12 cellular contexts compared by ENCODE assay signal in the genomic region with DNA sequence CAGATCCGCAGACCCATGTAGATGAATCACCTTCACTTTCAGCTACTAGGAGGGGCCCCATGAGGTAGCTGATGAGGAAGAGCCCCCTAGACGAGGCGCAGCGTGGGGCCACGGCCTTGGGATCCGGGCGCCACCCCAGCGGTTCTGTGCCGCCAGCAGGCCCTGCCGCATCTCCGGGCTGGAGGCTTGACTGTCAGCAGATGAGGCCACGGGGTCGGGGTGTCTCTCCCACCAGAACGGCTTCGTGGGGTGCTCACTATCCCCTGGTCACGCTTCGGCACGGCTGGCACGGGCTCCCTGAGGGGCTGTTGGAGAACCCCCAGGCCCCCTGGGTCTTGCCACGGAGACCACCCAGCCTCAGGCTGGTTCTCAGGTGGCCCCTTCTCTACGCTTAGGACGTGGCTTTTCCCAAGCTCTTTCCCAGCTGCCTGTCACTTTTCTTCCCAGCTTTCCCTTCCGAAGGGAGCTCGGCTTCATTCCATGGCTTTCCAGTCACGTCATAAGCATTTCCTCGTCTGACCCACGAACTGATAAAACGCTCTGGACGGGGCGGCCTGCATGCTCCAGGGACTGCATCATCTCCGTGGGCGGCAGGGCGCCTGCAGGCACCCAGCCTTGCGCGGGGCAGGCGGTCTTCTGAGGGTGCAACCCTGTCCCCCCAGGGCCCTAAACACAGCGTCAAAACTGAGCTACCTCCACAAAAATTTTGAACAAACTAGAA.
DNase-seq lines count a peak whose midpoint lies in the region; ATAC-seq, FAIRE-seq and TF ChIP-seq lines count a peak whose summit lies in the region.
"Had no signal": no experiment of that assay in that cellular context is flagged by ENCODE, and none has a peak within 500 bp of the region (broad histone marks: within the 10 kb centered on the region; RNA-seq: fewer than 3 reads in every experiment).

No MANE protein-coding gene starts in this region.

- in situ Hi-C loops in brain microvascular endothelial cell (cut with HindIII; ENCODE audit: low pct_ligation_motif_present, low sequenced_read_pairs) = no loop called here

- TF ChIP-seq RAD21 in liver (IDR thresholded peaks at IDR 0.05) = no peak

- H3K36me3 ChIP-seq in brain microvascular endothelial cell (replicated peaks) (peaks cover 5% of the 10 kb centered on the region), liver (ENCODE audit: control insufficient read depth in 4 of 4, insufficient read depth in 3 of 4, low read depth in 1 of 4, low read length in 3 of 4) (no peaks in the 10 kb centered on the region)
- H3K36me3 ChIP-seq: adrenal gland had no signal

- no peaks in the 10 kb centered on the region for H3K4me1 ChIP-seq in liver (ENCODE audit: control insufficient read depth in 4 of 4, insufficient read depth in 4 of 4, low read length in 3 of 4)

- H3K4me3 ChIP-seq in brain microvascular endothelial cell (ENCODE audit: low read depth, low read length) (no peak overlapping the region), liver (ENCODE audit: low read depth in 1 of 3, low read length in 3 of 3) (no peak overlapping the region)
- H3K4me3 ChIP-seq: adrenal gland had no signal

- ATAC-seq in HG03025 (IDR thresholded peaks at IDR 0.05; ENCODE audit: low FRiP score, unreplicated experiment) = no peak
- no peak for ATAC-seq in GM19463 (IDR thresholded peaks at IDR 0.05; ENCODE audit: unreplicated experiment)

- TF ChIP-seq CTCF in brain microvascular endothelial cell (IDR thresholded peaks at IDR 0.05; ENCODE audit: low read depth, low read length, missing control alignments) (no peak), liver (IDR thresholded peaks at IDR 0.05; ENCODE audit: low read depth, low read length, missing input control) (no peak)

- H3K9me3 ChIP-seq in liver (ENCODE audit: control insufficient read depth in 4 of 4, low read length in 3 of 4) = no peaks in the 10 kb centered on the region
- H3K9me3 ChIP-seq: adrenal gland had no signal

- DNase-seq in NCI-H2227 (lab: John Stamatoyannopoulos, UW; ENCODE audit: unreplicated experiment) = peak; percentile 3
- DNase-seq in NCI-H2227 treated with DMSO at 0.1 percent for 48 hours (lab: John Stamatoyannopoulos, UW) = no peak
- DNase-seq in brain microvascular endothelial cell = peak; percentile 97
- DNase-seq in urothelium cell line (ENCODE audit: low spot score) = peak; percentile 75
- no peak for DNase-seq in activated T-cell treated with anti-CD3 and anti-CD28 coated beads, Interleukin-2, amount 50 U/mL, for 1 hour
- DNase-seq: immature natural killer cell, NCI-H526 treated with DMSO at 0.1 percent for 48 hours had no signal

- no peaks in the 10 kb centered on the region for H3K27me3 ChIP-seq in brain microvascular endothelial cell (replicated peaks)
- H3K27me3 ChIP-seq in liver (ENCODE audit: control insufficient read depth in 4 of 4, insufficient read depth in 4 of 4, low read length in 3 of 4) = no peaks in the 10 kb centered on the region
- H3K27me3 ChIP-seq: adrenal gland had no signal

- 82% methylated on average over 37 of the region's 37 CpGs for WGBS in liver

- H3K9ac ChIP-seq in liver (ENCODE audit: low read depth in 1 of 2, low read length in 2 of 2) = no peak overlapping the region

- peak overlapping the region; percentile 99 for H3K27ac ChIP-seq in brain microvascular endothelial cell
- H3K27ac ChIP-seq in liver (ENCODE audit: low read depth in 1 of 2, low read length in 2 of 2) = peak overlapping the region; percentile 55 to 60
- H3K27ac ChIP-seq: 22Rv1 had no signal

- peak; percentile 48 for FAIRE-seq in urothelium cell line (lab: Jason Lieb, UNC)

TF ChIP-seq in liver, 16 proteins besides CTCF, POLR2A, EP300 and RAD21:
- TF ChIP-seq RXRA (IDR thresholded peaks at IDR 0.05) (peak in 1 of 2 donors; percentile 23), SP1 (IDR thresholded peaks at IDR 0.05) (no peak), NR2F2 (IDR thresholded peaks at IDR 0.05) (peak; percentile 45), HNF4G (IDR thresholded peaks at IDR 0.05) (no peak), JUND (IDR thresholded peaks at IDR 0.05) (peak in 1 of 2 donors; percentile 30)
- TF ChIP-seq, protein P1, sequence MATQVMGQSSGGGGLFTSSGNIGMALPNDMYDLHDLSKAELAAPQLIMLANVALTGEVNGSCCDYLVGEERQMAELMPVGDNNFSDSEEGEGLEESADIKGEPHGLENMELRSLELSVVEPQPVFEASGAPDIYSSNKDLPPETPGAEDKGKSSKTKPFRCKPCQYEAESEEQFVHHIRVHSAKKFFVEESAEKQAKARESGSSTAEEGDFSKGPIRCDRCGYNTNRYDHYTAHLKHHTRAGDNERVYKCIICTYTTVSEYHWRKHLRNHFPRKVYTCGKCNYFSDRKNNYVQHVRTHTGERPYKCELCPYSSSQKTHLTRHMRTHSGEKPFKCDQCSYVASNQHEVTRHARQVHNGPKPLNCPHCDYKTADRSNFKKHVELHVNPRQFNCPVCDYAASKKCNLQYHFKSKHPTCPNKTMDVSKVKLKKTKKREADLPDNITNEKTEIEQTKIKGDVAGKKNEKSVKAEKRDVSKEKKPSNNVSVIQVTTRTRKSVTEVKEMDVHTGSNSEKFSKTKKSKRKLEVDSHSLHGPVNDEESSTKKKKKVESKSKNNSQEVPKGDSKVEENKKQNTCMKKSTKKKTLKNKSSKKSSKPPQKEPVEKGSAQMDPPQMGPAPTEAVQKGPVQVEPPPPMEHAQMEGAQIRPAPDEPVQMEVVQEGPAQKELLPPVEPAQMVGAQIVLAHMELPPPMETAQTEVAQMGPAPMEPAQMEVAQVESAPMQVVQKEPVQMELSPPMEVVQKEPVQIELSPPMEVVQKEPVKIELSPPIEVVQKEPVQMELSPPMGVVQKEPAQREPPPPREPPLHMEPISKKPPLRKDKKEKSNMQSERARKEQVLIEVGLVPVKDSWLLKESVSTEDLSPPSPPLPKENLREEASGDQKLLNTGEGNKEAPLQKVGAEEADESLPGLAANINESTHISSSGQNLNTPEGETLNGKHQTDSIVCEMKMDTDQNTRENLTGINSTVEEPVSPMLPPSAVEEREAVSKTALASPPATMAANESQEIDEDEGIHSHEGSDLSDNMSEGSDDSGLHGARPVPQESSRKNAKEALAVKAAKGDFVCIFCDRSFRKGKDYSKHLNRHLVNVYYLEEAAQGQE (IDR thresholded peaks at IDR 0.05) = peak; percentile 91

Comparison
In these comparisons a context has a peak if more than half of its experiments do, and no peak if none do; other contexts are left out.
1. DNase-seq: peak in NCI-H2227 (single experiment), brain microvascular endothelial cell (single experiment) and urothelium cell line (single experiment); none in NCI-H2227 treated with DMSO at 0.1 percent for 48 hours (single experiment) and activated T-cell treated with anti-CD3 and anti-CD28 coated beads, Interleukin-2, amount 50 U/mL, for 1 hour (single experiment).